ENCODE assay signal across 9 cellular contexts in genomic region chr6:53059648-53060589, GRCh38. TPM values are rescaled to one million over a fixed set of nuclear protein-coding genes. Genes with fewer than 3 reads are reported as not detected.
DNase-seq lines count a peak whose midpoint lies in the region; ATAC-seq and TF ChIP-seq lines count a peak whose summit lies in the region.
"Had no signal": no experiment of that assay in that cellular context is flagged by ENCODE, and none has a peak within 500 bp of the region (broad histone marks: within the 10 kb centered on the region; RNA-seq: fewer than 3 reads in every experiment).

No MANE protein-coding gene starts in this region.

- intact Hi-C loops in thyroid gland (cut with DNase I) = no loop called here

- peak overlapping the region; percentile 95 for H3K27ac Mint-ChIP-seq in activated T-cell treated with anti-CD3 and anti-CD28 coated beads, Interleukin-2, amount 50 U/mL, for 72 hours

- no peak for TF ChIP-seq EP300 in tibial nerve (IDR thresholded peaks at IDR 0.05)

- H3K9me3 ChIP-seq in liver (ENCODE audit: control insufficient read depth in 4 of 4, low read length in 3 of 4) (no peaks in the 10 kb centered on the region), tibial nerve (no peaks in the 10 kb centered on the region), thyroid gland (no peaks in the 10 kb centered on the region)

- no peak for TF ChIP-seq RAD21 in liver (IDR thresholded peaks at IDR 0.05)

- H3K4me1 ChIP-seq in liver (ENCODE audit: control insufficient read depth in 4 of 4, insufficient read depth in 4 of 4, low read length in 3 of 4) (peaks cover 8 to 51% (median 35%) of the 10 kb centered on the region in 4 donors), tibial nerve (peaks cover 0 to 62% (median 30%) of the 10 kb centered on the region in 4 donors), thyroid gland (peaks cover 10 to 29% of the 10 kb centered on the region in 2 donors)

- TF ChIP-seq POLR2A in tibial nerve (IDR thresholded peaks at IDR 0.05) = no peak
- no peak for TF ChIP-seq POLR2A in thyroid gland (IDR thresholded peaks at IDR 0.05)

- H3K4me1 Mint-ChIP-seq in activated T-cell treated with anti-CD3 and anti-CD28 coated beads, Interleukin-2, amount 50 U/mL, for 72 hours (ENCODE audit: low read depth) = peaks cover 61% of the 10 kb centered on the region

- H3K27me3 Mint-ChIP-seq in activated T-cell treated with anti-CD3 and anti-CD28 coated beads, Interleukin-2, amount 50 U/mL, for 72 hours (ENCODE audit: low read depth) = no peaks in the 10 kb centered on the region

- peak overlapping the region; percentile 91 to 99 for H3K4me3 Mint-ChIP-seq in activated T-cell treated with anti-CD3 and anti-CD28 coated beads, Interleukin-2, amount 50 U/mL, for 72 hours

- H3K36me3 ChIP-seq in liver (ENCODE audit: control insufficient read depth in 4 of 4, insufficient read depth in 3 of 4, low read depth in 1 of 4, low read length in 3 of 4) (no peaks in the 10 kb centered on the region), tibial nerve (no peaks in the 10 kb centered on the region), thyroid gland (no peaks in the 10 kb centered on the region)

- no peak for ATAC-seq in activated T-cell treated with anti-CD3 and anti-CD28 coated beads, Interleukin-2, amount 50 U/mL, for 72 hours (replicated peaks in 1 of 2)
- ATAC-seq in HG03439 (IDR thresholded peaks at IDR 0.05; ENCODE audit: unreplicated experiment) = no peak

- DNase-seq in activated T-cell treated with anti-CD3 and anti-CD28 coated beads, Interleukin-2, amount 50 U/mL, for 72 hours = no peak
- no peak for DNase-seq in activated T-cell treated with anti-CD3 and anti-CD28 coated beads for 4 hours
- no peak for DNase-seq in tibial nerve (ENCODE audit: low spot score in 2 of 2)
- DNase-seq in HK-2 (ENCODE audit: unreplicated experiment) = no peak
- DNase-seq in thyroid gland = no peak

- TF ChIP-seq CTCF in liver (IDR thresholded peaks at IDR 0.05; ENCODE audit: low read depth, low read length, missing input control) (no peak), tibial nerve (IDR thresholded peaks at IDR 0.05) (no peak), thyroid gland (IDR thresholded peaks at IDR 0.05) (no peak)

- H3K9ac ChIP-seq in liver (ENCODE audit: low read depth in 1 of 2, low read length in 2 of 2) = peak overlapping the region; percentile 32 to 91

- no peaks in the 10 kb centered on the region for H3K27me3 ChIP-seq in liver (ENCODE audit: control insufficient read depth in 4 of 4, insufficient read depth in 4 of 4, low read length in 3 of 4)
- no peaks in the 10 kb centered on the region for H3K27me3 ChIP-seq in tibial nerve
- no peaks in the 10 kb centered on the region for H3K27me3 ChIP-seq in thyroid gland

- H3K4me3 ChIP-seq in liver (ENCODE audit: low read depth in 1 of 3, low read length in 3 of 3) (peak overlapping the region in 2 of 3 donors; percentile 92 to 95), tibial nerve (peak overlapping the region; percentile 72 to 93 (median 82)), thyroid gland (replicated peaks in 1 of 3) (no peak overlapping the region)

- no peaks in the 10 kb centered on the region for H3K36me3 Mint-ChIP-seq in activated T-cell treated with anti-CD3 and anti-CD28 coated beads, Interleukin-2, amount 50 U/mL, for 72 hours (ENCODE audit: insufficient read depth in 2 of 2)

- no peaks in the 10 kb centered on the region for H3K9me3 Mint-ChIP-seq in activated T-cell treated with anti-CD3 and anti-CD28 coated beads, Interleukin-2, amount 50 U/mL, for 72 hours

- H3K27ac ChIP-seq in angular gyrus (ENCODE audit: low read depth, low read length) = peak overlapping the region; percentile 8
- H3K27ac ChIP-seq in liver (ENCODE audit: low read depth in 1 of 2, low read length in 2 of 2) = no peak overlapping the region
- peak overlapping the region in 3 of 4 donors; percentile 90 to 97 (median 95) for H3K27ac ChIP-seq in tibial nerve
- no peak overlapping the region for H3K27ac ChIP-seq in thyroid gland
- H3K27ac ChIP-seq: HL-60 had no signal

- WGBS in liver = 61% methylated on average over 3 of the region's 3 CpGs
- 28 to 36% methylated on average over 3 of the region's 3 CpGs for WGBS in tibial nerve, 2 donors
- WGBS in thyroid gland, 2 donors = 53 to 55% methylated on average over 3 of the region's 3 CpGs

TF ChIP-seq in liver, 16 proteins besides CTCF, POLR2A, EP300 and RAD21:
- TF ChIP-seq, protein P1, sequence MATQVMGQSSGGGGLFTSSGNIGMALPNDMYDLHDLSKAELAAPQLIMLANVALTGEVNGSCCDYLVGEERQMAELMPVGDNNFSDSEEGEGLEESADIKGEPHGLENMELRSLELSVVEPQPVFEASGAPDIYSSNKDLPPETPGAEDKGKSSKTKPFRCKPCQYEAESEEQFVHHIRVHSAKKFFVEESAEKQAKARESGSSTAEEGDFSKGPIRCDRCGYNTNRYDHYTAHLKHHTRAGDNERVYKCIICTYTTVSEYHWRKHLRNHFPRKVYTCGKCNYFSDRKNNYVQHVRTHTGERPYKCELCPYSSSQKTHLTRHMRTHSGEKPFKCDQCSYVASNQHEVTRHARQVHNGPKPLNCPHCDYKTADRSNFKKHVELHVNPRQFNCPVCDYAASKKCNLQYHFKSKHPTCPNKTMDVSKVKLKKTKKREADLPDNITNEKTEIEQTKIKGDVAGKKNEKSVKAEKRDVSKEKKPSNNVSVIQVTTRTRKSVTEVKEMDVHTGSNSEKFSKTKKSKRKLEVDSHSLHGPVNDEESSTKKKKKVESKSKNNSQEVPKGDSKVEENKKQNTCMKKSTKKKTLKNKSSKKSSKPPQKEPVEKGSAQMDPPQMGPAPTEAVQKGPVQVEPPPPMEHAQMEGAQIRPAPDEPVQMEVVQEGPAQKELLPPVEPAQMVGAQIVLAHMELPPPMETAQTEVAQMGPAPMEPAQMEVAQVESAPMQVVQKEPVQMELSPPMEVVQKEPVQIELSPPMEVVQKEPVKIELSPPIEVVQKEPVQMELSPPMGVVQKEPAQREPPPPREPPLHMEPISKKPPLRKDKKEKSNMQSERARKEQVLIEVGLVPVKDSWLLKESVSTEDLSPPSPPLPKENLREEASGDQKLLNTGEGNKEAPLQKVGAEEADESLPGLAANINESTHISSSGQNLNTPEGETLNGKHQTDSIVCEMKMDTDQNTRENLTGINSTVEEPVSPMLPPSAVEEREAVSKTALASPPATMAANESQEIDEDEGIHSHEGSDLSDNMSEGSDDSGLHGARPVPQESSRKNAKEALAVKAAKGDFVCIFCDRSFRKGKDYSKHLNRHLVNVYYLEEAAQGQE (IDR thresholded peaks at IDR 0.05) = no peak

RNA-seq across cellular contexts. Expression of gene CILK1, which starts 1.7 kb away (rescaled TPM):
- 10 to 100 TPM; 14.0 to 17.7 TPM for total RNA-seq in activated T-cell treated with anti-CD3 and anti-CD28 coated beads, Interleukin-2, amount 50 U/mL, for 72 hours
- 1 to 10 TPM; 4.6 to 7.4 TPM for total RNA-seq in liver
- 1 to 10 TPM; 3.1 TPM for polyA plus RNA-seq in liver
- 10 to 100 TPM; 11.1 to 19.0 (median 16.4) TPM for total RNA-seq in tibial nerve
- 10 to 100 TPM; 10.5 to 17.4 (median 13.5) TPM for total RNA-seq in thyroid gland

RNA-seq across cellular contexts. Expression of gene FBXO9, which starts 5.3 kb away (rescaled TPM):
- 100 to 1,000 TPM in 1 of 2 donors, 10 to 100 TPM in 1; 77.2 to 103 TPM for total RNA-seq in activated T-cell treated with anti-CD3 and anti-CD28 coated beads, Interleukin-2, amount 50 U/mL, for 72 hours
- total RNA-seq in liver (10 to 100 TPM; 49.9 to 79.1 TPM), tibial nerve (10 to 100 TPM; 50.6 to 71.8 (median 66.7) TPM), thyroid gland (10 to 100 TPM; 62.1 to 77.4 (median 76.4) TPM)
- polyA plus RNA-seq in liver = 10 to 100 TPM; 36.8 to 52.5 TPM

Comparison
In these comparisons a context has a peak if more than half of its experiments do, and no peak if none do; other contexts are left out.
1. H3K27ac ChIP-seq: peak in angular gyrus (single experiment) and tibial nerve (3 of 4); none in liver (0 of 2) and thyroid gland (0 of 3).
2. H3K4me3 ChIP-seq: peak in liver (2 of 3) and tibial nerve (4 of 4); none in thyroid gland (0 of 3).